Comparison of ENCODE assay signal across 9 cellular contexts in the genomic region with DNA sequence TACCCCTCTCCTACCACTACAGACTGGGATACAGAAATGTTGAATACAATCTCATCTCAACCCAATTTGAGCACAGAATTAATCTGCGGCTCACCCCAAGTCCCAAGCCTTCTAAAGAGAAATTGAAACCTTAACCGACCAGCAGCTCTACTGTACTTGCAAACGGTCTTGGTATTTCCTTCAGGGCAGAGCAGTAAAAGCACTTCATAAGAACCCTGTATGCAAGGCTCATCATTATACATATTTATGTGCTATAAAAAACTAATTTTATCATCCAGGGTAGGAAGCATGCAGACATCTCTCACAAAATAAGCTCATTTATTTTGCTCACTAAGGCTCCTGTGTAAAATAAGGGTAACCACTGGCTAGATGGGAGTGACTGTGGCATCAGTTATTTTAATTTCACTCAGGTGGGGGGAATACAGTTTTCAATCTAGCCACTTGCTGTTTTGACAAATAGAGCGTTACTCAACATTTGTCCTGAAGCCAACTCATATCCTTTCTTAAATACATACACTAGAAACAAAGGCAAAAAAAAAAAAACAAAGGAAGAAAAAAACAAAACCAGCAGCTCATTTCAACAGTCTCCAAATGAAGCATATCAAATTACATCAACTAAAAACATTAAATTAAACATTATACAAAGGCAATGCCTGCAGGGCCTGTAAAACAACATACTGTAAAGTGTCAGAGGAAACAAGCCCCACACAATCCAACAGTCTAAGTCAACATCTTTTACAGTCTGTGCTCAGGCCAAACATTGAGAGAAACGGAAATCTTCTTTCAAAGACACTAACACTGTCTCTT.
DNase-seq lines count a peak whose midpoint lies in the region; ATAC-seq and TF ChIP-seq lines count a peak whose summit lies in the region.
"Had no signal": no experiment of that assay in that cellular context is flagged by ENCODE, and none has a peak within 500 bp of the region (broad histone marks: within the 10 kb centered on the region; RNA-seq: fewer than 3 reads in every experiment).

No MANE protein-coding gene starts in this region.

- in situ Hi-C loops in KBM-7 (cut with MboI; ENCODE audit: low pct_unique_long_range_greater_than_20kb, low sequenced_read_pairs): no loop called here

- TF ChIP-seq POLR2A in body of pancreas (IDR thresholded peaks at IDR 0.05): no peak

- H3K27me3 Mint-ChIP-seq in mesothelial cell of epicardium (ENCODE audit: low read depth) (no peaks in the 10 kb centered on the region), immature natural killer cell (ENCODE audit: low read depth in 3 of 3) (peaks cover 0 to 2% (median 2%) of the 10 kb centered on the region in 3 donors)

- no peak for ATAC-seq in body of pancreas

- no peaks in the 10 kb centered on the region for H3K27me3 ChIP-seq in body of pancreas

- intact Hi-C loops in body of pancreas (cut with DNase I): no loop called here

- no peaks in the 10 kb centered on the region for H3K9me3 Mint-ChIP-seq in mesothelial cell of epicardium
- H3K9me3 Mint-ChIP-seq in immature natural killer cell: no peaks in the 10 kb centered on the region

- H3K36me3 ChIP-seq in body of pancreas (replicated peaks in 1 of 2; ENCODE audit: insufficient read depth in 1 of 2, low read depth in 2 of 2): no peaks in the 10 kb centered on the region

- H3K27ac Mint-ChIP-seq in mesothelial cell of epicardium (peak overlapping the region; percentile 13), immature natural killer cell (peak overlapping the region in 3 of 6 donors; percentile 6 to 56 (median 34))

- peak overlapping the region in 3 of 4 donors; percentile 44 to 72 (median 55) for H3K27ac ChIP-seq in body of pancreas

- 47 to 48% methylated on average over 5 of the region's 5 CpGs for WGBS in body of pancreas, 2 donors

- H3K4me1 Mint-ChIP-seq in mesothelial cell of epicardium (peaks cover 12% of the 10 kb centered on the region), immature natural killer cell (peaks cover 9% of the 10 kb centered on the region in 2 donors)

- DNase-seq in DMS53 (lab: John Stamatoyannopoulos, UW) (peak; percentile 74), NCI-H146 (lab: John Stamatoyannopoulos, UW) (peak; percentile 98), body of pancreas (no peak), mesothelial cell of epicardium (ENCODE audit: low spot score in 2 of 2, unreplicated experiment in 2 of 2) (no peak), immature natural killer cell (no peak), KBM-7 (no peak)
- no peak for DNase-seq in stimulated activated CD4-positive, alpha-beta T cell treated with anti-CD3 and anti-CD28 coated beads, Interleukin-2, amount 100 ng/mL, for 24 hours
- no peak for DNase-seq in central memory CD4-positive, alpha-beta T cell
- DNase-seq: aorta had no signal

- no peak overlapping the region for H3K4me3 ChIP-seq in body of pancreas

- H3K36me3 Mint-ChIP-seq in mesothelial cell of epicardium: peaks cover 7% of the 10 kb centered on the region
- H3K36me3 Mint-ChIP-seq in immature natural killer cell: peaks cover 4 to 10% (median 6%) of the 10 kb centered on the region in 3 donors

- no peak for TF ChIP-seq CTCF in body of pancreas (IDR thresholded peaks at IDR 0.05)
- no peak for TF ChIP-seq CTCF in mesothelial cell of epicardium (IDR thresholded peaks at IDR 0.05; ENCODE audit: unreplicated experiment)

- no peak overlapping the region for H3K4me3 Mint-ChIP-seq in mesothelial cell of epicardium
- no peak overlapping the region for H3K4me3 Mint-ChIP-seq in immature natural killer cell

- no peaks in the 10 kb centered on the region for H3K9me3 ChIP-seq in body of pancreas

- H3K4me1 ChIP-seq in body of pancreas: peaks cover 59% of the 10 kb centered on the region

Comparison
In these comparisons a context has a peak if more than half of its experiments do, and no peak if none do; other contexts are left out.
1. DNase-seq: peak in DMS53 (single experiment) and NCI-H146 (single experiment); none in body of pancreas (0 of 4), mesothelial cell of epicardium (0 of 2), immature natural killer cell (0 of 3), KBM-7 (single experiment), stimulated activated CD4-positive, alpha-beta T cell treated with anti-CD3 and anti-CD28 coated beads, Interleukin-2, amount 100 ng/mL, for 24 hours (0 of 2) and central memory CD4-positive, alpha-beta T cell (single experiment).